ENCODE assay signal across 17 cellular contexts in genomic region chr4:107896651-107897050, GRCh38. TPM values are rescaled to one million over a fixed set of nuclear protein-coding genes. Genes with fewer than 3 reads are reported as not detected.
DNase-seq lines count a peak whose midpoint lies in the region; ATAC-seq and TF ChIP-seq lines count a peak whose summit lies in the region.
"Had no signal": no experiment of that assay in that cellular context is flagged by ENCODE, and none has a peak within 500 bp of the region (broad histone marks: within the 10 kb centered on the region; RNA-seq: fewer than 3 reads in every experiment).

No MANE protein-coding gene starts in this region.

- H3K27ac Mint-ChIP-seq in Calu3 (ENCODE audit: unreplicated experiment), result peak overlapping the region; percentile 91
- peak overlapping the region; percentile 68 for H3K27ac Mint-ChIP-seq in activated T-helper 17 cell treated with anti-CD3 and anti-CD28 coated beads, Interleukin-2, amount 50 U/mL, for 72 hours
- no peak overlapping the region for H3K27ac Mint-ChIP-seq in activated T-helper 1 cell treated with anti-CD3 and anti-CD28 coated beads, Interleukin-12 subunit alpha, Interleukin-12 subunit beta, Interleukin-2, Interleukin-4 antibody, amounts not matched to agents 30 ng/mL and 10 ng/mL and 1 ng/mL, durations not matched to agents 14 hours and 24 hours and 36 hours
- no peak overlapping the region for H3K27ac Mint-ChIP-seq in activated CD4-positive, alpha-beta T cell treated with anti-CD3 and anti-CD28 coated beads, Interleukin-2, amount 10 ng/mL, durations not matched to agents 24 days and 14 days
- no peak overlapping the region for H3K27ac Mint-ChIP-seq in CD8-positive, alpha-beta memory T cell
- H3K27ac Mint-ChIP-seq: activated B cell treated with CpG ODN at 0.5 μM for 24 hours; stimulated activated naive CD8-positive, alpha-beta T cell treated with anti-CD3 and anti-CD28 coated beads, Interleukin-15, Interleukin-2, amounts not matched to agents 100 ng/mL and 50 ng/mL, for 24 hours had no signal

- peak overlapping the region; percentile 43 for H3K4me3 Mint-ChIP-seq in Calu3 (ENCODE audit: low read depth, unreplicated experiment)
- H3K4me3 Mint-ChIP-seq in activated T-helper 17 cell treated with anti-CD3 and anti-CD28 coated beads, Interleukin-2, amount 50 U/mL, for 72 hours, result no peak overlapping the region
- no peak overlapping the region for H3K4me3 Mint-ChIP-seq in activated T-helper 1 cell treated with anti-CD3 and anti-CD28 coated beads, Interleukin-12 subunit alpha, Interleukin-12 subunit beta, Interleukin-2, Interleukin-4 antibody, amounts not matched to agents 30 ng/mL and 10 ng/mL and 1 ng/mL, durations not matched to agents 14 hours and 24 hours and 36 hours
- no peak overlapping the region for H3K4me3 Mint-ChIP-seq in activated CD4-positive, alpha-beta T cell treated with anti-CD3 and anti-CD28 coated beads, Interleukin-2, amount 10 ng/mL, durations not matched to agents 24 days and 14 days
- H3K4me3 Mint-ChIP-seq in CD8-positive, alpha-beta memory T cell, result no peak overlapping the region
- H3K4me3 Mint-ChIP-seq: activated B cell treated with CpG ODN at 0.5 μM for 24 hours; activated naive CD4-positive, alpha-beta T cell treated with anti-CD3 and anti-CD28 coated beads, Interleukin-2, amount 10 ng/mL, durations not matched to agents 7 days and 5 days; stimulated activated naive CD8-positive, alpha-beta T cell treated with anti-CD3 and anti-CD28 coated beads, Interleukin-15, Interleukin-2, amounts not matched to agents 100 ng/mL and 50 ng/mL, for 24 hours had no signal

- no peaks in the 10 kb centered on the region for H3K9me3 ChIP-seq in skeletal muscle satellite cell (replicated peaks; ENCODE audit: low read length)
- H3K9me3 ChIP-seq in CD8-positive, alpha-beta memory T cell (ENCODE audit: low read length), result no peaks in the 10 kb centered on the region
- H3K9me3 ChIP-seq: Caco-2 had no signal

- peak overlapping the region; percentile 71 for H3K9ac ChIP-seq in skeletal muscle satellite cell (ENCODE audit: low read depth, low read length)

- H3K36me3 ChIP-seq in skeletal muscle satellite cell (ENCODE audit: insufficient read depth, low read length), result no peaks in the 10 kb centered on the region
- H3K36me3 ChIP-seq in CD8-positive, alpha-beta memory T cell (ENCODE audit: insufficient read depth, low read length), result no peaks in the 10 kb centered on the region
- H3K36me3 ChIP-seq: cardiac muscle cell had no signal

- DNase-seq in Calu3, result no peak
- DNase-seq in fibroblast of villous mesenchyme (ENCODE audit: low read depth), result no peak
- no peak for DNase-seq in activated T-helper 1 cell treated with anti-CD3 and anti-CD28 coated beads, Interleukin-12 subunit alpha, Interleukin-12 subunit beta, Interleukin-2, Interleukin-4 antibody, amounts not matched to agents 30 ng/mL and 10 ng/mL and 1 ng/mL, durations not matched to agents 14 hours and 24 hours and 36 hours (ENCODE audit: low spot score)
- DNase-seq in activated CD4-positive, alpha-beta T cell treated with anti-CD3 and anti-CD28 coated beads, Interleukin-2, amount 10 ng/mL, durations not matched to agents 24 days and 14 days, result no peak
- no peak for DNase-seq in CD8-positive, alpha-beta memory T cell
- DNase-seq in stimulated activated CD4-positive, alpha-beta T cell treated with anti-CD3 and anti-CD28 coated beads, Interleukin-2, amount 100 ng/mL, for 24 hours, result no peak
- DNase-seq: activated B cell treated with CpG ODN at 0.5 μM for 24 hours; activated naive CD4-positive, alpha-beta T cell treated with anti-CD3 and anti-CD28 coated beads, Interleukin-2, amount 10 ng/mL, durations not matched to agents 7 days and 5 days; Caco-2; effector CD8-positive, alpha-beta T cell; GDM1; NCI-H1694; NCI-H510A had no signal

- TF ChIP-seq CTCF in Calu3 (IDR thresholded peaks at IDR 0.05; ENCODE audit: unreplicated experiment) (no peak), fibroblast of villous mesenchyme (IDR thresholded peaks at IDR 0.05; ENCODE audit: insufficient read depth, low read depth, low read length) (no peak)

- intact Hi-C loops in Calu3 (cut with micrococcal nuclease; ENCODE audit: unreplicated experiment), result loop anchor here (5.0 kb wide), 2 partner anchors 34 to 69 kb away; no protein-coding TSS in a partner anchor
- intact Hi-C loops in activated T-helper 1 cell treated with anti-CD3 and anti-CD28 coated beads, Interleukin-12 subunit alpha, Interleukin-12 subunit beta, Interleukin-2, Interleukin-4 antibody, amounts not matched to agents 30 ng/mL and 10 ng/mL and 1 ng/mL, durations not matched to agents 14 hours and 24 hours and 36 hours (cut with micrococcal nuclease), result no loop called here
- intact Hi-C loops in activated CD4-positive, alpha-beta T cell treated with anti-CD3 and anti-CD28 coated beads, Interleukin-2, amount 10 ng/mL, durations not matched to agents 24 days and 14 days (cut with micrococcal nuclease), result no loop called here

- CTCF ChIA-PET in Calu3 (lab: Charles Lee), result interaction anchor here (0.8 to 1.5 kb wide), 2 partner anchors 72 to 1438 kb away, joined by 3 to 5 read pairs; partner anchors contain the start of gene SGMS2
- CTCF ChIA-PET in CD8-positive, alpha-beta memory T cell (lab: Charles Lee), result no interaction called here

- H3K4me2 ChIP-seq in skeletal muscle satellite cell (ENCODE audit: low read length), result peak overlapping the region; percentile 73

- peaks cover 39% of the 10 kb centered on the region for H3K4me1 Mint-ChIP-seq in Calu3 (ENCODE audit: low read depth, unreplicated experiment)
- no peaks in the 10 kb centered on the region for H3K4me1 Mint-ChIP-seq in activated T-helper 17 cell treated with anti-CD3 and anti-CD28 coated beads, Interleukin-2, amount 50 U/mL, for 72 hours
- peaks cover 7% of the 10 kb centered on the region for H3K4me1 Mint-ChIP-seq in activated T-helper 1 cell treated with anti-CD3 and anti-CD28 coated beads, Interleukin-12 subunit alpha, Interleukin-12 subunit beta, Interleukin-2, Interleukin-4 antibody, amounts not matched to agents 30 ng/mL and 10 ng/mL and 1 ng/mL, durations not matched to agents 14 hours and 24 hours and 36 hours (ENCODE audit: low read depth)
- peaks cover 3% of the 10 kb centered on the region for H3K4me1 Mint-ChIP-seq in activated CD4-positive, alpha-beta T cell treated with anti-CD3 and anti-CD28 coated beads, Interleukin-2, amount 10 ng/mL, durations not matched to agents 24 days and 14 days
- no peaks in the 10 kb centered on the region for H3K4me1 Mint-ChIP-seq in CD8-positive, alpha-beta memory T cell
- H3K4me1 Mint-ChIP-seq: activated B cell treated with CpG ODN at 0.5 μM for 24 hours; activated naive CD4-positive, alpha-beta T cell treated with anti-CD3 and anti-CD28 coated beads, Interleukin-2, amount 10 ng/mL, durations not matched to agents 7 days and 5 days had no signal

- H3K9me3 Mint-ChIP-seq in Calu3 (ENCODE audit: low read depth, unreplicated experiment), result no peaks in the 10 kb centered on the region
- H3K9me3 Mint-ChIP-seq in activated T-helper 17 cell treated with anti-CD3 and anti-CD28 coated beads, Interleukin-2, amount 50 U/mL, for 72 hours, result no peaks in the 10 kb centered on the region
- H3K9me3 Mint-ChIP-seq in activated T-helper 1 cell treated with anti-CD3 and anti-CD28 coated beads, Interleukin-12 subunit alpha, Interleukin-12 subunit beta, Interleukin-2, Interleukin-4 antibody, amounts not matched to agents 30 ng/mL and 10 ng/mL and 1 ng/mL, durations not matched to agents 14 hours and 24 hours and 36 hours, result no peaks in the 10 kb centered on the region
- H3K9me3 Mint-ChIP-seq in activated CD4-positive, alpha-beta T cell treated with anti-CD3 and anti-CD28 coated beads, Interleukin-2, amount 10 ng/mL, durations not matched to agents 24 days and 14 days, result no peaks in the 10 kb centered on the region
- no peaks in the 10 kb centered on the region for H3K9me3 Mint-ChIP-seq in CD8-positive, alpha-beta memory T cell
- H3K9me3 Mint-ChIP-seq: activated B cell treated with CpG ODN at 0.5 μM for 24 hours; activated naive CD4-positive, alpha-beta T cell treated with anti-CD3 and anti-CD28 coated beads, Interleukin-2, amount 10 ng/mL, durations not matched to agents 7 days and 5 days; stimulated activated naive CD8-positive, alpha-beta T cell treated with anti-CD3 and anti-CD28 coated beads, Interleukin-15, Interleukin-2, amounts not matched to agents 100 ng/mL and 50 ng/mL, for 24 hours had no signal

- POLR2A ChIA-PET in CD8-positive, alpha-beta memory T cell (lab: Charles Lee), result no interaction called here

- no peak overlapping the region for H3K27ac ChIP-seq in CD8-positive, alpha-beta memory T cell (ENCODE audit: low read depth, low read length)
- H3K27ac ChIP-seq: cardiac muscle cell had no signal

- no peak for ATAC-seq in activated T-helper 17 cell treated with anti-CD3 and anti-CD28 coated beads, Interleukin-2, amount 50 U/mL, for 72 hours (replicated peaks)

- peak overlapping the region; percentile 1 for H3K4me3 ChIP-seq in fibroblast of villous mesenchyme (ENCODE audit: low read depth, low read length)
- peak overlapping the region; percentile 48 for H3K4me3 ChIP-seq in skeletal muscle satellite cell (ENCODE audit: low read length)
- no peak overlapping the region for H3K4me3 ChIP-seq in CD8-positive, alpha-beta memory T cell (ENCODE audit: low read length)
- H3K4me3 ChIP-seq: cardiac muscle cell had no signal

- H3K36me3 Mint-ChIP-seq in Calu3 (ENCODE audit: insufficient read depth, unreplicated experiment), result peaks cover 9% of the 10 kb centered on the region
- no peaks in the 10 kb centered on the region for H3K36me3 Mint-ChIP-seq in activated T-helper 17 cell treated with anti-CD3 and anti-CD28 coated beads, Interleukin-2, amount 50 U/mL, for 72 hours (ENCODE audit: low read depth)
- no peaks in the 10 kb centered on the region for H3K36me3 Mint-ChIP-seq in activated T-helper 1 cell treated with anti-CD3 and anti-CD28 coated beads, Interleukin-12 subunit alpha, Interleukin-12 subunit beta, Interleukin-2, Interleukin-4 antibody, amounts not matched to agents 30 ng/mL and 10 ng/mL and 1 ng/mL, durations not matched to agents 14 hours and 24 hours and 36 hours (ENCODE audit: low read depth)
- no peaks in the 10 kb centered on the region for H3K36me3 Mint-ChIP-seq in activated CD4-positive, alpha-beta T cell treated with anti-CD3 and anti-CD28 coated beads, Interleukin-2, amount 10 ng/mL, durations not matched to agents 24 days and 14 days (ENCODE audit: low read depth)
- H3K36me3 Mint-ChIP-seq in CD8-positive, alpha-beta memory T cell, result no peaks in the 10 kb centered on the region
- H3K36me3 Mint-ChIP-seq: activated naive CD4-positive, alpha-beta T cell treated with anti-CD3 and anti-CD28 coated beads, Interleukin-2, amount 10 ng/mL, durations not matched to agents 7 days and 5 days had no signal

- BruUV-seq in Calu3 (replicated peaks; lab: Mats Ljungman, UMichigan), result TSS peak; percentile 68

- H3K4me1 ChIP-seq in skeletal muscle satellite cell (ENCODE audit: control insufficient read depth, insufficient read depth, low read length), result peaks cover 34% of the 10 kb centered on the region
- no peaks in the 10 kb centered on the region for H3K4me1 ChIP-seq in CD8-positive, alpha-beta memory T cell (ENCODE audit: insufficient read depth, low read length)

- H3K27me3 ChIP-seq in skeletal muscle satellite cell (ENCODE audit: control insufficient read depth, insufficient read depth, low read length), result no peaks in the 10 kb centered on the region
- no peaks in the 10 kb centered on the region for H3K27me3 ChIP-seq in CD8-positive, alpha-beta memory T cell (ENCODE audit: insufficient read depth, low read length, poor library complexity, severe bottlenecking)
- H3K27me3 ChIP-seq: cardiac muscle cell had no signal

- no peaks in the 10 kb centered on the region for H3K27me3 Mint-ChIP-seq in Calu3 (ENCODE audit: unreplicated experiment)
- peaks cover 27% of the 10 kb centered on the region for H3K27me3 Mint-ChIP-seq in activated T-helper 17 cell treated with anti-CD3 and anti-CD28 coated beads, Interleukin-2, amount 50 U/mL, for 72 hours
- peaks cover 3% of the 10 kb centered on the region for H3K27me3 Mint-ChIP-seq in activated T-helper 1 cell treated with anti-CD3 and anti-CD28 coated beads, Interleukin-12 subunit alpha, Interleukin-12 subunit beta, Interleukin-2, Interleukin-4 antibody, amounts not matched to agents 30 ng/mL and 10 ng/mL and 1 ng/mL, durations not matched to agents 14 hours and 24 hours and 36 hours (ENCODE audit: insufficient read depth)
- peaks cover 10% of the 10 kb centered on the region for H3K27me3 Mint-ChIP-seq in activated CD4-positive, alpha-beta T cell treated with anti-CD3 and anti-CD28 coated beads, Interleukin-2, amount 10 ng/mL, durations not matched to agents 24 days and 14 days
- peaks cover 7 to 46% of the 10 kb centered on the region in 2 donors for H3K27me3 Mint-ChIP-seq in CD8-positive, alpha-beta memory T cell
- H3K27me3 Mint-ChIP-seq: activated naive CD4-positive, alpha-beta T cell treated with anti-CD3 and anti-CD28 coated beads, Interleukin-2, amount 10 ng/mL, durations not matched to agents 7 days and 5 days had no signal

RNA-seq across cellular contexts. Expression of gene CYP2U1, which starts 34.7 kb away (rescaled TPM):
- total RNA-seq in Calu3 (2022) (3.1 and 4.5 TPM in 2 replicates), fibroblast of villous mesenchyme (10.3 and 19.0 TPM in 2 replicates)
- total RNA-seq in activated T-helper 17 cell treated with anti-CD3 and anti-CD28 coated beads, Interleukin-2, amount 50 U/mL, for 72 hours, result 1 to 10 TPM in 1 of 2 donors, under 1 TPM in 1; 0.90 to 1.3 TPM
- 5.3 and 6.6 TPM in 2 replicates for total RNA-seq in skeletal muscle satellite cell (2012; rRNA removed)
- total RNA-seq in activated T-helper 1 cell treated with anti-CD3 and anti-CD28 coated beads, Interleukin-12 subunit alpha, Interleukin-12 subunit beta, Interleukin-2, Interleukin-4 antibody, amounts not matched to agents 30 ng/mL and 10 ng/mL and 1 ng/mL, durations not matched to agents 14 hours and 24 hours and 36 hours, result 1.1 and 1.5 TPM in 2 replicates
- 0.90 and 0.96 TPM in 2 replicates for total RNA-seq in activated CD4-positive, alpha-beta T cell treated with anti-CD3 and anti-CD28 coated beads, Interleukin-2, amount 10 ng/mL, durations not matched to agents 24 days and 14 days
- 1 to 10 TPM; 2.7 to 2.9 TPM for total RNA-seq in CD8-positive, alpha-beta memory T cell
- 4.0 TPM for polyA plus RNA-seq in CD8-positive, alpha-beta memory T cell

Comparison
In these comparisons a context has a peak if more than half of its experiments do, and no peak if none do; other contexts are left out.
1. H3K27ac Mint-ChIP-seq: peak in Calu3 (single experiment) and activated T-helper 17 cell treated with anti-CD3 and anti-CD28 coated beads, Interleukin-2, amount 50 U/mL, for 72 hours (single experiment); none in activated T-helper 1 cell treated with anti-CD3 and anti-CD28 coated beads, Interleukin-12 subunit alpha, Interleukin-12 subunit beta, Interleukin-2, Interleukin-4 antibody, amounts not matched to agents 30 ng/mL and 10 ng/mL and 1 ng/mL, durations not matched to agents 14 hours and 24 hours and 36 hours (single experiment), activated CD4-positive, alpha-beta T cell treated with anti-CD3 and anti-CD28 coated beads, Interleukin-2, amount 10 ng/mL, durations not matched to agents 24 days and 14 days (single experiment) and CD8-positive, alpha-beta memory T cell (0 of 8).